In the genomic region with DNA sequence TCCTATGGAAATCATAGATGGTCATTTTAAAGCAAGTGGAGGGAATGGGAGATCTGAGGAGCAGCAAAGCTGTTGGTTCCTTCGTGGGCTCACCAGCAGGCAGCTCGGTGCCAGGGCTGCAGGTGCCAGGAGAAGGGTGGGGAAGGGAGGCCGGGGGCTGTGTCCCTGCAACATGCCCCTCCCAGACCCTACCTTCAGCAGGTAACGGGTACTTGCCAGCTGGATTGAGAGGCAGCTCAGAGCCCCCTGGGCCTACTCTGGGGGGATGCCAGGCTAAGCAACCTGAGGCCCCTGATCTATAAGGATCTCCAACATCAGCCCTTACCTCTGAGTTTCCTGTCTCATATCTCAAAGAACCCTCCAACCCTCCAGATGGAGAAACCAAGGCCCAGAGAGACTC, we compare ENCODE assay signal across 17 cellular contexts.
A peak's percentile ranks its signal among the peaks of the same experiment; 100 is the strongest.
DNase-seq lines count a peak whose midpoint lies in the region; ATAC-seq and TF ChIP-seq lines count a peak whose summit lies in the region.
"Had no signal": no experiment of that assay in that cellular context is flagged by ENCODE, and none has a peak within 500 bp of the region (broad histone marks: within the 10 kb centered on the region; RNA-seq: fewer than 3 reads in every experiment).

No MANE protein-coding gene starts in this region.

- no peaks in the 10 kb centered on the region for H3K36me3 ChIP-seq in Peyer's patch
- no peaks in the 10 kb centered on the region for H3K36me3 ChIP-seq in smooth muscle cell (ENCODE audit: low read depth)

- H3K79me2 ChIP-seq in smooth muscle cell (ENCODE audit: low read depth) = peaks cover 42% of the 10 kb centered on the region

- H3K4me1 ChIP-seq in Peyer's patch = peaks cover 0 to 32% (median 0%) of the 10 kb centered on the region in 4 donors
- H3K4me1 ChIP-seq in smooth muscle cell (ENCODE audit: low read depth) = peaks cover 18% of the 10 kb centered on the region

- H3K27ac Mint-ChIP-seq in memory B cell = peak overlapping the region; percentile 69
- H3K27ac Mint-ChIP-seq: activated naive CD4-positive, alpha-beta T cell treated with anti-CD3 and anti-CD28 coated beads for 36 hours had no signal

- H3K27me3 Mint-ChIP-seq in memory B cell = no peaks in the 10 kb centered on the region

- peak overlapping the region; percentile 21 for H3K27ac ChIP-seq in AG04450 (ENCODE audit: low read depth, low read length)
- peak overlapping the region in 3 of 4 donors; percentile 14 to 71 (median 62) for H3K27ac ChIP-seq in Peyer's patch
- H3K27ac ChIP-seq in smooth muscle cell (ENCODE audit: low read depth) = peak overlapping the region; percentile 82
- H3K27ac ChIP-seq: HL-60, VCaP had no signal

- peaks cover 1% of the 10 kb centered on the region for H3K9me3 Mint-ChIP-seq in memory B cell
- H3K9me3 Mint-ChIP-seq: activated naive CD4-positive, alpha-beta T cell treated with anti-CD3 and anti-CD28 coated beads for 36 hours had no signal

- in situ Hi-C loops in KBM-7 (cut with MboI; ENCODE audit: low pct_unique_long_range_greater_than_20kb, low sequenced_read_pairs) = no loop called here

- H3K27me3 ChIP-seq in AG04450 (ENCODE audit: control insufficient read depth, insufficient read depth, low read length) (no peaks in the 10 kb centered on the region), Peyer's patch (no peaks in the 10 kb centered on the region), smooth muscle cell (ENCODE audit: low read depth) (no peaks in the 10 kb centered on the region)

- peaks cover 8% of the 10 kb centered on the region for H3K4me1 Mint-ChIP-seq in memory B cell

- no peaks in the 10 kb centered on the region for H3F3A ChIP-seq in smooth muscle cell (ENCODE audit: low read depth)

- CTCF ChIA-PET in AG04450 (lab: Charles Lee) = interaction anchor here (1.1 to 4.9 kb wide), 3 partner anchors 8 to 61 kb away, joined by 3 to 53 read pairs (median 8); no protein-coding TSS in a partner anchor

- TF ChIP-seq POLR2A in Peyer's patch (IDR thresholded peaks at IDR 0.05) = no peak

- no peak overlapping the region for H3K4me3 Mint-ChIP-seq in memory B cell
- H3K4me3 Mint-ChIP-seq: activated naive CD4-positive, alpha-beta T cell treated with anti-CD3 and anti-CD28 coated beads for 36 hours had no signal

- ATAC-seq in memory B cell (ENCODE audit: low read depth) = no peak
- ATAC-seq in GM19395 (IDR thresholded peaks at IDR 0.05; ENCODE audit: unreplicated experiment) = no peak
- ATAC-seq in SK-N-SH treated with all-trans-retinoic acid at 6 μM for 48 hours = no peak
- ATAC-seq in HG03139 (IDR thresholded peaks at IDR 0.05; ENCODE audit: unreplicated experiment) = no peak

- TF ChIP-seq CTCF in AG04450 (IDR thresholded peaks at IDR 0.05; ENCODE audit: low read depth, low read length) = no peak
- TF ChIP-seq CTCF in Peyer's patch (IDR thresholded peaks at IDR 0.05) = no peak
- TF ChIP-seq CTCF in smooth muscle cell (IDR thresholded peaks at IDR 0.05; ENCODE audit: borderline replicate concordance, insufficient read depth, poor library complexity, severe bottlenecking) = no peak

- H3K9ac ChIP-seq in smooth muscle cell (ENCODE audit: low read depth) = peak overlapping the region; percentile 58

- 95% methylated on average over 4 of the region's 4 CpGs for WGBS in smooth muscle cell (ENCODE audit: low lambda C conversion rate)

- POLR2A ChIA-PET in AG04450 (lab: Yijun Ruan, JAX) = interaction anchor here (1.7 to 1.8 kb wide), 2 partner anchors 10 to 12 kb away, joined by 4 to 6 read pairs; no protein-coding TSS in a partner anchor

- peak overlapping the region; percentile 69 for H3K4me2 ChIP-seq in smooth muscle cell

- no peak overlapping the region for H2AFZ ChIP-seq in smooth muscle cell (ENCODE audit: low read depth)

- H4K20me1 ChIP-seq in smooth muscle cell (ENCODE audit: low read depth) = peaks cover 15% of the 10 kb centered on the region

- DNase-seq in AG04450 (ENCODE audit: low read depth, low spot score) = no peak
- no peak for DNase-seq in Peyer's patch
- no peak for DNase-seq in memory B cell (ENCODE audit: low spot score in 2 of 2)
- no peak for DNase-seq in smooth muscle cell (lab: John Stamatoyannopoulos, UW; ENCODE audit: unreplicated experiment)
- DNase-seq in KBM-7 = no peak
- DNase-seq: aorta; NCI-H1092; NCI-H2081 treated with DMSO at 0.1 percent for 48 hours; stimulated activated CD8-positive, alpha-beta memory T cell treated with anti-CD3 and anti-CD28 coated beads, Interleukin-4, amount 100 ng/mL, for 48 hours; T-helper 1 cell had no signal

- H3K4me3 ChIP-seq in AG04450 (ENCODE audit: low read depth, low read length) = no peak overlapping the region
- no peak overlapping the region for H3K4me3 ChIP-seq in Peyer's patch
- no peak overlapping the region for H3K4me3 ChIP-seq in smooth muscle cell
- H3K4me3 ChIP-seq: mucosa of descending colon had no signal

- peaks cover 5% of the 10 kb centered on the region for H3K36me3 Mint-ChIP-seq in memory B cell

- no peaks in the 10 kb centered on the region; the same call in 1 of the 2 replicates for H3K9me3 ChIP-seq in AG04450 (ENCODE audit: control insufficient read depth, insufficient read depth, low read length)
- no peaks in the 10 kb centered on the region for H3K9me3 ChIP-seq in Peyer's patch
- H3K9me3 ChIP-seq in smooth muscle cell (replicated peaks; ENCODE audit: low read depth) = no peaks in the 10 kb centered on the region
- H3K9me3 ChIP-seq: mucosa of descending colon had no signal

TF ChIP-seq in SK-N-SH treated with all-trans-retinoic acid at 6 μM for 48 hours, 23 proteins besides CTCF, POLR2A, EP300 and RAD21:
- TF ChIP-seq ZNF70 (CRISPR knock-in tag; IDR thresholded peaks at IDR 0.05) = no peak
- no peak for TF ChIP-seq PPARA (CRISPR knock-in tag; IDR thresholded peaks at IDR 0.05; ENCODE audit: borderline replicate concordance)
- TF ChIP-seq, protein P1, sequence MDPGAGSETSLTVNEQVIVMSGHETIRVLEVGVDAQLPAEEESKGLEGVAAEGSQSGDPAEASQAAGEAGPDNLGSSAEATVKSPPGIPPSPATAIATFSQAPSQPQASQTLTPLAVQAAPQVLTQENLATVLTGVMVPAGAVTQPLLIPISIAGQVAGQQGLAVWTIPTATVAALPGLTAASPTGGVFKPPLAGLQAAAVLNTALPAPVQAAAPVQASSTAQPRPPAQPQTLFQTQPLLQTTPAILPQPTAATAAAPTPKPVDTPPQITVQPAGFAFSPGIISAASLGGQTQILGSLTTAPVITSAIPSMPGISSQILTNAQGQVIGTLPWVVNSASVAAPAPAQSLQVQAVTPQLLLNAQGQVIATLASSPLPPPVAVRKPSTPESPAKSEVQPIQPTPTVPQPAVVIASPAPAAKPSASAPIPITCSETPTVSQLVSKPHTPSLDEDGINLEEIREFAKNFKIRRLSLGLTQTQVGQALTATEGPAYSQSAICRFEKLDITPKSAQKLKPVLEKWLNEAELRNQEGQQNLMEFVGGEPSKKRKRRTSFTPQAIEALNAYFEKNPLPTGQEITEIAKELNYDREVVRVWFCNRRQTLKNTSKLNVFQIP (CRISPR knock-in tag; IDR thresholded peaks at IDR 0.05; ENCODE audit: borderline replicate concordance, low read depth) = no peak
- TF ChIP-seq ZNF565 (CRISPR knock-in tag; conservative IDR thresholded peaks at IDR 0.05; ENCODE audit: low read depth) = no peak
- no peak for TF ChIP-seq BACH2 (CRISPR knock-in tag; IDR thresholded peaks at IDR 0.05; ENCODE audit: borderline replicate concordance)
- no peak for TF ChIP-seq ISL1 (CRISPR knock-in tag; IDR thresholded peaks at IDR 0.05)
- TF ChIP-seq GLIS3 (CRISPR knock-in tag; IDR thresholded peaks at IDR 0.05) = no peak
- no peak for TF ChIP-seq ZFP3 (CRISPR knock-in tag; IDR thresholded peaks at IDR 0.05)
- TF ChIP-seq ARNTL (CRISPR knock-in tag; IDR thresholded peaks at IDR 0.05; ENCODE audit: borderline replicate concordance, low read depth) = no peak
- TF ChIP-seq CSDC2 (CRISPR knock-in tag; IDR thresholded peaks at IDR 0.05) = no peak

Comparison
In these comparisons a context has a peak if more than half of its experiments do, and no peak if none do; other contexts are left out.
1. H3K27ac ChIP-seq: peak in every context shown above with its lines; median percentile 82 in smooth muscle cell; 62 in Peyer's patch; 21 in AG04450.